15 cellular contexts compared by ENCODE assay signal in genomic region chr6:30071081-30071818, GRCh38. TPM values are rescaled to one million over a fixed set of nuclear protein-coding genes. Genes with fewer than 3 reads are reported as not detected.
DNase-seq lines count a peak whose midpoint lies in the region; ATAC-seq and TF ChIP-seq lines count a peak whose summit lies in the region.
"Had no signal": no experiment of that assay in that cellular context is flagged by ENCODE, and none has a peak within 500 bp of the region (broad histone marks: within the 10 kb centered on the region; RNA-seq: fewer than 3 reads in every experiment).

No MANE protein-coding gene starts in this region.

- no peak overlapping the region for H3K18ac ChIP-seq in IMR-90 (ENCODE audit: low read depth, low read length)

- no peak overlapping the region for H4K91ac ChIP-seq in IMR-90 (ENCODE audit: insufficient read depth, low read depth, low read length)

- in situ Hi-C loops in IMR-90 (cut with MboI; ENCODE audit: low sequenced_read_pairs) = no loop called here

- H3K27me3 ChIP-seq in BE2C (peaks cover 47% of the 10 kb centered on the region), IMR-90 (ENCODE audit: control insufficient read depth, insufficient read depth, low read length) (peaks cover 54% of the 10 kb centered on the region), fibroblast of lung (ENCODE audit: control insufficient read depth, insufficient read depth, low read length) (peaks cover 52% of the 10 kb centered on the region)

- H3K4me1 ChIP-seq in BE2C = peaks cover 3% of the 10 kb centered on the region; the same call in 1 of the 2 replicates
- H3K4me1 ChIP-seq in IMR-90 (ENCODE audit: control insufficient read depth, insufficient read depth, low read length) = peaks cover 3% of the 10 kb centered on the region; the same call in 1 of the 2 replicates
- peaks cover 7% of the 10 kb centered on the region for H3K4me1 ChIP-seq in fibroblast of lung (ENCODE audit: control insufficient read depth, extremely low read depth, insufficient read depth, low read length)

- dilution Hi-C loops in IMR-90 (cut with HindIII; ENCODE audit: low sequenced_read_pairs, unreplicated experiment) = no loop called here

- intact Hi-C loops in IMR-90 (cut with micrococcal nuclease) = no loop called here

- DNase-seq in BE2C (peak; percentile 70), IMR-90 (peak; percentile 15), fibroblast of lung (ENCODE audit: low read depth in 2 of 2) (peak; percentile 30 to 40), SIG-M5 treated with dmso at 0.1 percent for 504 hours (lab: John Stamatoyannopoulos, UW; ENCODE audit: unreplicated experiment) (no peak)
- DNase-seq in naive thymus-derived CD8-positive, alpha-beta T cell = peak in 3 of 10 donors; percentile 15 to 23 (median 18)
- DNase-seq: activated naive CD4-positive, alpha-beta T cell treated with anti-CD3 and anti-CD28 coated beads, Interleukin-2, amount 10 ng/mL, durations not matched to agents 7 days and 5 days; Caco-2; NCI-H1092 treated with DMSO at 0.1 percent for 48 hours; OCI-M1; stimulated activated CD4-positive, alpha-beta T cell treated with anti-CD3 and anti-CD28 coated beads, Interleukin-4, amount 100 ng/mL, for 24 hours; tibial artery had no signal

- peaks cover 6 to 17% of the 10 kb centered on the region in 2 experiments for H3K79me1 ChIP-seq in IMR-90 (ENCODE audit: low read depth in 1 of 2, low read length in 2 of 2)

- CTCF ChIA-PET in IMR-90 (lab: Yijun Ruan, JAX) = no interaction called here

- 16% methylated on average over 29 of the region's 68 CpGs; no CpG with 5 or more reads in 1 of the 2 experiments for WGBS in IMR-90 (ENCODE audit: extremely low coverage in 2 of 2, insufficient read length in 1 of 2), 2 experiments

- H3K4me2 ChIP-seq in IMR-90 (ENCODE audit: low read depth, low read length) = no peak overlapping the region; the same call in 1 of the 2 replicates
- peak overlapping the region; percentile 75 for H3K4me2 ChIP-seq in fibroblast of lung (ENCODE audit: extremely low read depth, insufficient read depth, low read length)

- no peaks in the 10 kb centered on the region for H4K20me1 ChIP-seq in IMR-90 (ENCODE audit: insufficient read depth, low read length)
- H4K20me1 ChIP-seq in fibroblast of lung (ENCODE audit: control insufficient read depth, extremely low read depth, insufficient read depth, low read length) = no peaks in the 10 kb centered on the region

- peaks cover 15 to 50% (median 26%) of the 10 kb centered on the region in 3 donors for H3K36me3 Mint-ChIP-seq in naive thymus-derived CD8-positive, alpha-beta T cell

- H3K36me3 ChIP-seq in BE2C (no peaks in the 10 kb centered on the region; the same call in 1 of the 2 replicates), IMR-90 (ENCODE audit: control insufficient read depth, insufficient read depth, low read length) (peaks cover 8% of the 10 kb centered on the region; the same call in 1 of the 2 replicates), fibroblast of lung (ENCODE audit: control insufficient read depth, insufficient read depth, low read length) (no peaks in the 10 kb centered on the region)

- BruUV-seq in IMR-90 (replicated peaks; lab: Mats Ljungman, UMichigan) = no TSS peak

- H3K27ac Mint-ChIP-seq in naive thymus-derived CD8-positive, alpha-beta T cell = peak overlapping the region in 1 of 10 donors; percentile 21
- H3K27ac Mint-ChIP-seq: activated naive CD4-positive, alpha-beta T cell treated with anti-CD3 and anti-CD28 coated beads, Interleukin-2, amount 10 ng/mL, durations not matched to agents 7 days and 5 days had no signal

- H4K8ac ChIP-seq in IMR-90 (ENCODE audit: low read depth in 2 of 2, low read length in 2 of 2) = no peak overlapping the region

- H3K9me1 ChIP-seq in IMR-90 (ENCODE audit: insufficient read depth, low read length) = peaks cover 3% of the 10 kb centered on the region; the same call in 1 of the 2 replicates

- H3K79me2 ChIP-seq in fibroblast of lung (ENCODE audit: control insufficient read depth, insufficient read depth, low read length) = peaks cover 14% of the 10 kb centered on the region

- TF ChIP-seq CTCF in BE2C (IDR thresholded peaks at IDR 0.05; ENCODE audit: low read depth, low read length) (peak; percentile 24; the same call in 1 of the 2 replicates), IMR-90 (conservative IDR thresholded peaks at IDR 0.05; ENCODE audit: low read depth, low read length) (no peak), fibroblast of lung (conservative IDR thresholded peaks at IDR 0.05 in 1 of 2, IDR thresholded peaks at IDR 0.05 in 1 of 2; ENCODE audit: low read depth in 1 of 2, low read length in 2 of 2) (no peak)

- H2AFZ ChIP-seq in IMR-90 (replicated peaks; ENCODE audit: low read length, poor library complexity) (peak overlapping the region; percentile 68), fibroblast of lung (ENCODE audit: low read length) (no peak overlapping the region)

- no peak overlapping the region for H2BK5ac ChIP-seq in IMR-90 (ENCODE audit: low read depth, low read length, poor library complexity, severe bottlenecking)

- no peak overlapping the region for H3K14ac ChIP-seq in IMR-90 (replicated peaks; ENCODE audit: low read depth, low read length)

- H2BK15ac ChIP-seq in IMR-90 (ENCODE audit: low read depth, low read length) = no peak overlapping the region

- H3K4ac ChIP-seq in IMR-90 (ENCODE audit: low read depth, low read length) = no peak overlapping the region

- H2AK9ac ChIP-seq in IMR-90 (replicated peaks; ENCODE audit: low read depth, low read length, poor library complexity) = peak overlapping the region; percentile 30

- no peak overlapping the region for H3K23ac ChIP-seq in IMR-90 (ENCODE audit: low read depth, low read length)

- H4K5ac ChIP-seq in IMR-90 (ENCODE audit: low read depth, low read length) = no peak overlapping the region

- H3K4me1 Mint-ChIP-seq in naive thymus-derived CD8-positive, alpha-beta T cell = peaks cover 43 to 70% (median 63%) of the 10 kb centered on the region in 4 donors

- ATAC-seq in IMR-90 (ENCODE audit: low read depth) = no peak
- no peak for ATAC-seq in naive thymus-derived CD8-positive, alpha-beta T cell
- no peak for ATAC-seq in HG03469 (IDR thresholded peaks at IDR 0.05; ENCODE audit: unreplicated experiment)
- ATAC-seq in GM19324 (IDR thresholded peaks at IDR 0.05; ENCODE audit: low FRiP score, unreplicated experiment) = no peak
- ATAC-seq in HG03378 (IDR thresholded peaks at IDR 0.05; ENCODE audit: unreplicated experiment) = no peak

- no peak overlapping the region for H3K9ac ChIP-seq in IMR-90 (ENCODE audit: low read depth, low read length)
- no peak overlapping the region for H3K9ac ChIP-seq in fibroblast of lung (ENCODE audit: insufficient read depth, low read length)

- no peak overlapping the region for H3K27ac ChIP-seq in IMR-90 (ENCODE audit: insufficient read depth, low read length)
- no peak overlapping the region for H3K27ac ChIP-seq in fibroblast of lung (ENCODE audit: insufficient read depth, low read length)
- H3K27ac ChIP-seq: tibial artery, VCaP had no signal

- H3K27me3 Mint-ChIP-seq in naive thymus-derived CD8-positive, alpha-beta T cell = peaks cover 28 to 67% (median 51%) of the 10 kb centered on the region in 5 donors

- no peak; the same call in 1 of the 2 replicates for TF ChIP-seq POLR2A in IMR-90 (IDR thresholded peaks at IDR 0.05; ENCODE audit: low read depth, low read length)

- no peak overlapping the region for H3K56ac ChIP-seq in IMR-90 (ENCODE audit: extremely low read depth, insufficient read depth, low read length)

- peak overlapping the region in 8 of 10 donors; percentile 23 to 64 (median 44) for H3K4me3 Mint-ChIP-seq in naive thymus-derived CD8-positive, alpha-beta T cell
- H3K4me3 Mint-ChIP-seq: activated naive CD4-positive, alpha-beta T cell treated with anti-CD3 and anti-CD28 coated beads, Interleukin-2, amount 10 ng/mL, durations not matched to agents 7 days and 5 days had no signal

- H2BK20ac ChIP-seq in IMR-90 (ENCODE audit: low read depth, low read length) = no peak overlapping the region

- POLR2A ChIA-PET in IMR-90 (lab: Charles Lee; ENCODE audit: unreplicated experiment) = no interaction called here
- POLR2A ChIA-PET in naive thymus-derived CD8-positive, alpha-beta T cell (lab: Charles Lee) = interaction anchor here (0.6 kb wide), 1 partner anchor 1465 kb away, joined by 3 read pairs; no protein-coding TSS in a partner anchor

- no peak for TF ChIP-seq RAD21 in IMR-90 (IDR thresholded peaks at IDR 0.05; ENCODE audit: low read length)

- H2AK5ac ChIP-seq in IMR-90 (ENCODE audit: low read depth, low read length) = no peak overlapping the region

- no peaks in the 10 kb centered on the region; the same call in 1 of the 2 replicates for H3K9me3 ChIP-seq in BE2C
- H3K9me3 ChIP-seq in IMR-90 (ENCODE audit: control insufficient read depth, insufficient read depth, low read length) = no peaks in the 10 kb centered on the region
- H3K9me3 ChIP-seq in fibroblast of lung (ENCODE audit: control insufficient read depth, insufficient read depth, low read depth, low read length) = no peaks in the 10 kb centered on the region
- H3K9me3 ChIP-seq: Caco-2, tibial artery had no signal

- H3K9me3 Mint-ChIP-seq in naive thymus-derived CD8-positive, alpha-beta T cell = no peaks in the 10 kb centered on the region
- H3K9me3 Mint-ChIP-seq: activated naive CD4-positive, alpha-beta T cell treated with anti-CD3 and anti-CD28 coated beads, Interleukin-2, amount 10 ng/mL, durations not matched to agents 7 days and 5 days had no signal

- no peak overlapping the region for H2BK120ac ChIP-seq in IMR-90 (ENCODE audit: low read depth, low read length)

- H3K4me3 ChIP-seq in BE2C (ENCODE audit: low read depth, low read length) (peak overlapping the region; percentile 17), IMR-90 (ENCODE audit: insufficient read depth, low read depth, low read length) (no peak overlapping the region; the same call in 1 of the 2 replicates), fibroblast of lung (replicated peaks in 1 of 4; ENCODE audit: control extremely low read depth in 1 of 4, insufficient read depth in 1 of 4, low read depth in 3 of 4, low read length in 4 of 4) (no peak overlapping the region)
- H3K4me3 ChIP-seq: tibial artery had no signal

RNA-seq across cellular contexts. Expression of gene PPP1R11, which starts 4.3 kb away (rescaled TPM):
- 84.4 TPM for polyA plus RNA-seq in BE2C (2012; ENCODE audit: insufficient read depth, insufficient read length, low read depth)
- total RNA-seq in IMR-90 (2012; rRNA removed) = 15.6 and 16.7 TPM in 2 replicates
- polyA plus RNA-seq in IMR-90 (2012; rRNA removed) = 44.6 and 46.0 TPM in 2 replicates
- 24.8 and 30.0 TPM in 2 replicates for polyA plus RNA-seq in IMR-90 (2012; cell fraction: cytosol; rRNA removed)
- polyA plus RNA-seq in IMR-90 (2012; cell fraction: nucleus; rRNA removed; ENCODE audit: low replicate concordance) = 10.6 and 40.6 TPM in 2 replicates
- 13.9 and 16.8 TPM in 2 replicates for total RNA-seq in fibroblast of lung
- 52.4 and 53.6 TPM in 2 replicates for polyA plus RNA-seq in fibroblast of lung
- polyA plus RNA-seq in fibroblast of lung (2012) = 44.8 and 45.8 TPM in 2 replicates
- 48.6 and 56.9 TPM in 2 replicates for polyA minus RNA-seq in fibroblast of lung (ENCODE audit: low replicate concordance)
- 10 to 100 TPM; 56.6 to 58.1 TPM for total RNA-seq in naive thymus-derived CD8-positive, alpha-beta T cell
- polyA plus RNA-seq in naive thymus-derived CD8-positive, alpha-beta T cell = 100 to 1,000 TPM in 2 of 3 donors, 10 to 100 TPM in 1; 97.6 to 108 (median 101) TPM

RNA-seq across cellular contexts. Expression of gene RNF39, which starts 4.3 kb away (rescaled TPM):
- 11.4 TPM for polyA plus RNA-seq in BE2C (2012; ENCODE audit: insufficient read depth, insufficient read length, low read depth)
- total RNA-seq in IMR-90 (2012; rRNA removed) (not detected in 2 replicates), fibroblast of lung (not detected in 2 replicates)
- polyA plus RNA-seq in IMR-90 (2012; rRNA removed) (not detected in 2 replicates), fibroblast of lung (not detected in 2 replicates)
- 0.02 TPM in 1 of 2 replicates, not detected in the other for polyA plus RNA-seq in IMR-90 (2012; cell fraction: cytosol; rRNA removed)
- polyA plus RNA-seq in IMR-90 (2012; cell fraction: nucleus; rRNA removed; ENCODE audit: low replicate concordance) = 0.06 TPM in 1 of 2 replicates, not detected in the other
- 0.23 and 0.57 TPM in 2 replicates for polyA plus RNA-seq in fibroblast of lung (2012)
- not detected in 2 replicates for polyA minus RNA-seq in fibroblast of lung (ENCODE audit: low replicate concordance)
- not detected for total RNA-seq in naive thymus-derived CD8-positive, alpha-beta T cell
- under 1 TPM in 1 of 3 donors, not detected in 2; 0.10 TPM for polyA plus RNA-seq in naive thymus-derived CD8-positive, alpha-beta T cell

RNA-seq across cellular contexts. Expression of gene POLR1H, which starts 10.2 kb away (rescaled TPM):
- polyA plus RNA-seq in BE2C (2012; ENCODE audit: insufficient read depth, insufficient read length, low read depth) = 93.2 TPM
- 34.6 and 35.0 TPM in 2 replicates for total RNA-seq in IMR-90 (2012; rRNA removed)
- polyA plus RNA-seq in IMR-90 (2012; rRNA removed) = 24.6 and 25.5 TPM in 2 replicates
- 36.5 and 36.8 TPM in 2 replicates for polyA plus RNA-seq in IMR-90 (2012; cell fraction: cytosol; rRNA removed)
- polyA plus RNA-seq in IMR-90 (2012; cell fraction: nucleus; rRNA removed; ENCODE audit: low replicate concordance) = 18.3 and 22.1 TPM in 2 replicates
- total RNA-seq in fibroblast of lung = 42.1 and 46.1 TPM in 2 replicates
- polyA plus RNA-seq in fibroblast of lung = 21.1 and 25.0 TPM in 2 replicates
- 29.2 and 32.4 TPM in 2 replicates for polyA plus RNA-seq in fibroblast of lung (2012)
- 28.0 and 28.3 TPM in 2 replicates for polyA minus RNA-seq in fibroblast of lung (ENCODE audit: low replicate concordance)
- 10 to 100 TPM; 35.9 to 38.5 TPM for total RNA-seq in naive thymus-derived CD8-positive, alpha-beta T cell
- 100 to 1,000 TPM in 1 of 3 donors, 10 to 100 TPM in 2; 60.8 to 110 (median 93.5) TPM for polyA plus RNA-seq in naive thymus-derived CD8-positive, alpha-beta T cell

RNA-seq across cellular contexts. Expression of gene TRIM31, which starts 41.6 kb away (rescaled TPM):
- not detected for polyA plus RNA-seq in BE2C (2012; ENCODE audit: insufficient read depth, insufficient read length, low read depth)
- total RNA-seq in IMR-90 (2012; rRNA removed) = not detected in 2 replicates
- not detected in 2 replicates for polyA plus RNA-seq in IMR-90 (2012; rRNA removed)
- polyA plus RNA-seq in IMR-90 (2012; cell fraction: cytosol; rRNA removed) = not detected in 2 replicates
- polyA plus RNA-seq in IMR-90 (2012; cell fraction: nucleus; rRNA removed; ENCODE audit: low replicate concordance) = not detected in 2 replicates
- total RNA-seq in fibroblast of lung = not detected in 2 replicates
- not detected in 2 replicates for polyA plus RNA-seq in fibroblast of lung
- polyA plus RNA-seq in fibroblast of lung (2012) = not detected in 2 replicates
- not detected in 2 replicates for polyA minus RNA-seq in fibroblast of lung (ENCODE audit: low replicate concordance)
- not detected for total RNA-seq in naive thymus-derived CD8-positive, alpha-beta T cell
- under 1 TPM in 1 of 3 donors, not detected in 2; 0.07 TPM for polyA plus RNA-seq in naive thymus-derived CD8-positive, alpha-beta T cell
